Comparison of ENCODE assay signal across 8 cellular contexts in the genomic region with DNA sequence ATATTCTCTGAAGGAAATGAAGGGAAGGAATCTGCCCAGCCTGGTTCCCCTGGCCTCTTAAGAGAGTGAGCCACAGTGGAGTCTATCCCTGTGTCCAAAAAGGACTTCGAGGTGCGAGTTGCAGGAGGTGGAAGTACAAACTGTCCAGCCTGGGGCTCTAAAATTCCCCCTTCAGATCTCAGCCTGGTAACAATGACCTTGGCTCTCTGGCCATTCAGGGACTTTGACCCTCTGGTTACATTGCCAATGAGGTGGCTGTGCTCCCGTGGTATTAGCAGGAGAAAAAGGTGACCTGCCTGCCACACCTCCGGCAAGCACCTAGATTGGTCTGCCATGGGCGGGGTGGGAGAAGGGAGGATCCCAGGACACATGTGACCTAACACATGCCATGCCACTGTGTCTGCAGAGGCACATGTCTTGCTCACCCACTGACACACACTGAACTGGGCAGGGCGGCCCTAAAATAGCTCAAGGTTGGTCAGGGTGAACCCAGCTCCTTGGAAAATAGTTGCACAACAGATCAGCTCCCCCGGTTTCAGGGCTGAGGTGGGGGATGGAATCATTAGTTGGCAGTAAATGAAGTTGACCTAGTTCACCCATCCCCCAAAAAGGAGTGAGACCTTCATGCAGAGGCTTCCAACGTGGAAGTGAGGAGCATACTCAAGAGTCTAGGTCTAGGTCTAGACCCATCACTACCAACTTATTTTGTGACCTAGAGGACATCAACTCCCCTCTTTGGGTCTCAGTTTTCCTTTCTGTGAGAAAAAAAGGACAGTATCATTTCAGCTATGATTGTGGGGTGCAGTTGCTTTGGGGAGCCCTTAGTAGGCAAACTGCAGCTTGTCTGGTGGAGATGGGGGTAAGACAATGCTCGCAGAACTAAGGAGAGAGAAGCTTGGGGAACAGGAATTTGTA. TPM values are rescaled to one million over a fixed set of nuclear protein-coding genes. Genes with fewer than 3 reads are reported as not detected.
DNase-seq lines count a peak whose midpoint lies in the region; ATAC-seq and TF ChIP-seq lines count a peak whose summit lies in the region.

No MANE protein-coding gene starts in this region.

- CTCF ChIA-PET in PC-9 (lab: Charles Lee): no interaction called here

- H3K27me3 ChIP-seq in PC-9 (ENCODE audit: insufficient read depth, low read depth): no peaks in the 10 kb centered on the region

- H3K27ac ChIP-seq in PC-9: peak overlapping the region; percentile 81

- in situ Hi-C loops in G401 (cut with HindIII; ENCODE audit: low sequenced_read_pairs): no loop called here

- H3K79me2 ChIP-seq in PC-9 (ENCODE audit: low read depth): peaks cover 23% of the 10 kb centered on the region

- H3K36me3 Mint-ChIP-seq in effector memory CD8-positive, alpha-beta T cell (ENCODE audit: insufficient read depth): peaks cover 79% of the 10 kb centered on the region
- H3K36me3 Mint-ChIP-seq in naive B cell: peaks cover 10 to 23% of the 10 kb centered on the region in 2 donors

- H2AFZ ChIP-seq in PC-9: no peak overlapping the region; the same call in 1 of the 2 replicates

- H3K9me3 ChIP-seq in PC-9 (ENCODE audit: insufficient read depth, low read depth): no peaks in the 10 kb centered on the region

- no peaks in the 10 kb centered on the region for H3K9me2 ChIP-seq in PC-9 (ENCODE audit: insufficient read depth)

- TSS peak; percentile 11 for BruUV-seq in PC-9 (replicated peaks; lab: Mats Ljungman, UMichigan)

- peak overlapping the region; percentile 55 for H3K4me3 ChIP-seq in PC-9

- DNase-seq in G401 (ENCODE audit: low spot score) (peak; percentile 58), PC-9 (no peak), naive B cell (no peak), NCI-H748 (lab: John Stamatoyannopoulos, UW; ENCODE audit: unreplicated experiment) (no peak), DMS 273 treated with DMSO at 0.1 percent for 48 hours (lab: John Stamatoyannopoulos, UW) (no peak), NCI-H774 (lab: John Stamatoyannopoulos, UW) (no peak), NOMO-1 treated with DMSO at 0.1 percent for 48 hours (lab: John Stamatoyannopoulos, UW; ENCODE audit: unreplicated experiment) (no peak)
- DNase-seq in effector memory CD8-positive, alpha-beta T cell: no peak

- intact Hi-C loops in PC-9 (cut with micrococcal nuclease; ENCODE audit: unreplicated experiment): no loop called here

- H4K20me1 ChIP-seq in PC-9 (ENCODE audit: insufficient read depth): no peaks in the 10 kb centered on the region

- H3K4me1 Mint-ChIP-seq in effector memory CD8-positive, alpha-beta T cell (ENCODE audit: low read depth in 2 of 2): peaks cover 70 to 73% of the 10 kb centered on the region in 2 donors
- H3K4me1 Mint-ChIP-seq in naive B cell: peaks cover 73 to 74% (median 74%) of the 10 kb centered on the region in 3 donors

- peak overlapping the region; percentile 96 to 99 for H3K27ac Mint-ChIP-seq in effector memory CD8-positive, alpha-beta T cell
- peak overlapping the region; percentile 95 to 98 (median 97) for H3K27ac Mint-ChIP-seq in naive B cell

- POLR2A ChIA-PET in PC-9 (lab: Charles Lee; ENCODE audit: unreplicated experiment): interaction anchor here (0.5 to 0.6 kb wide), 2 partner anchors 14 to 538 kb away, joined by 3 read pairs; no protein-coding TSS in a partner anchor

- H3K4me3 Mint-ChIP-seq in effector memory CD8-positive, alpha-beta T cell: peak overlapping the region; percentile 87 to 89
- peak overlapping the region; percentile 95 to 99 (median 96) for H3K4me3 Mint-ChIP-seq in naive B cell

- no peaks in the 10 kb centered on the region for H3K9me3 Mint-ChIP-seq in effector memory CD8-positive, alpha-beta T cell
- H3K9me3 Mint-ChIP-seq in naive B cell: peaks cover 0 to 2% (median 0%) of the 10 kb centered on the region in 7 donors

- peaks cover 14% of the 10 kb centered on the region for H3K36me3 ChIP-seq in PC-9 (ENCODE audit: low read depth)

- peak overlapping the region; percentile 94 for H3K4me2 ChIP-seq in PC-9

- H3K4me1 ChIP-seq in PC-9 (replicated peaks; ENCODE audit: insufficient read depth): peaks cover 34% of the 10 kb centered on the region

- ATAC-seq in effector memory CD8-positive, alpha-beta T cell (replicated peaks): no peak
- ATAC-seq in naive B cell (ENCODE audit: low read depth in 2 of 2): no peak

- H3F3A ChIP-seq in PC-9 (ENCODE audit: insufficient read depth, low read depth): peaks cover 32% of the 10 kb centered on the region

- no peak for TF ChIP-seq CTCF in PC-9 (conservative IDR thresholded peaks at IDR 0.05)

- H3K27me3 Mint-ChIP-seq in effector memory CD8-positive, alpha-beta T cell: no peaks in the 10 kb centered on the region
- no peaks in the 10 kb centered on the region for H3K27me3 Mint-ChIP-seq in naive B cell

RNA-seq across cellular contexts. Expression of gene NR1D1, which starts 2.2 kb away (rescaled TPM):
- total RNA-seq in G401 (2014; rRNA removed; shearing (Covaris generic)): 0.06 and 2.0 TPM in 2 replicates
- 9.3 and 10.7 TPM in 2 replicates for total RNA-seq in PC-9 (2021)
- 1 to 10 TPM in 5 of 6 donors, not detected in 1; 1.1 to 2.9 (median 2.1) TPM for polyA plus RNA-seq in naive B cell (ENCODE audit: low read depth in 6 of 6)

RNA-seq across cellular contexts. Expression of gene MSL1, which starts 23.6 kb away (rescaled TPM):
- 67.9 and 80.5 TPM in 2 replicates for total RNA-seq in G401 (2014; rRNA removed; shearing (Covaris generic))
- total RNA-seq in PC-9 (2021): 56.8 and 61.8 TPM in 2 replicates
- 10 to 100 TPM in 2 of 6 donors, 1 to 10 TPM in 4; 7.7 to 13.1 (median 9.2) TPM for polyA plus RNA-seq in naive B cell (ENCODE audit: low read depth in 6 of 6)

RNA-seq across cellular contexts. Expression of gene THRA, which starts 35.4 kb away (rescaled TPM):
- 11.8 and 18.4 TPM in 2 replicates for total RNA-seq in G401 (2014; rRNA removed; shearing (Covaris generic))
- total RNA-seq in PC-9 (2021): 11.4 and 13.9 TPM in 2 replicates
- polyA plus RNA-seq in naive B cell (ENCODE audit: low read depth in 6 of 6): 1 to 10 TPM; 1.9 to 5.3 (median 4.7) TPM

RNA-seq across cellular contexts. Expression of gene CASC3, which starts 42.1 kb away (rescaled TPM):
- 31.1 and 61.1 TPM in 2 replicates for total RNA-seq in G401 (2014; rRNA removed; shearing (Covaris generic))
- total RNA-seq in PC-9 (2021): 45.8 and 51.5 TPM in 2 replicates
- polyA plus RNA-seq in naive B cell (ENCODE audit: low read depth in 6 of 6): 10 to 100 TPM; 31.8 to 60.5 (median 44.5) TPM

RNA-seq across cellular contexts. Expression of gene MED24, which starts 44.0 kb away (rescaled TPM):
- total RNA-seq in G401 (2014; rRNA removed; shearing (Covaris generic)): 70.0 and 90.8 TPM in 2 replicates
- 67.1 and 67.2 TPM in 2 replicates for total RNA-seq in PC-9 (2021)
- polyA plus RNA-seq in naive B cell (ENCODE audit: low read depth in 6 of 6): 10 to 100 TPM; 44.9 to 58.9 (median 47.6) TPM
